In genomic region chr19:49640113-49640898, GRCh38 we compare ENCODE assay signal across 8 cellular contexts. TPM values are rescaled to one million over a fixed set of nuclear protein-coding genes. Genes with fewer than 3 reads are reported as not detected.
DNase-seq lines count a peak whose midpoint lies in the region; ATAC-seq and TF ChIP-seq lines count a peak whose summit lies in the region.

TSS of gene RRAS (minus strand) at chr19:49640143. CDS start at chr19:49640098, 45 bp downstream.

- H3K4me3 ChIP-seq in dorsolateral prefrontal cortex (peak within 1 kb of the TSS; percentile 55 to 100 (median 97)), liver (ENCODE audit: low read depth in 1 of 3, low read length in 3 of 3) (peak within 1 kb of the TSS; percentile 50 to 64 (median 52))

- H3K27ac ChIP-seq in dorsolateral prefrontal cortex, result peak within 1 kb of the TSS; percentile 60 to 99 (median 94)
- peak within 1 kb of the TSS; percentile 93 to 98 for H3K27ac ChIP-seq in liver (ENCODE audit: low read depth in 1 of 2, low read length in 2 of 2)

- no peaks in the 10 kb centered on the region for H3K9me3 ChIP-seq in liver (ENCODE audit: control insufficient read depth in 4 of 4, low read length in 3 of 4)

- WGBS in liver, result under 1% methylated on average over 51 of the region's 51 CpGs

- peak in 1 of 2 donors; percentile 37 for TF ChIP-seq RAD21 in liver (IDR thresholded peaks at IDR 0.05)

- POLR2A ChIA-PET in activated CD4-positive, alpha-beta memory T cell treated with anti-CD3 and anti-CD28 coated beads for 36 hours (lab: Charles Lee), result interaction anchor here (0.5 to 3.4 kb wide), 12 partner anchors 25 to 257 kb away, joined by 3 to 48 read pairs (median 6); partner anchors contain the start of genes AP2A1, BCL2L12, FUZ and IL4I1

- CTCF ChIA-PET in activated CD4-positive, alpha-beta memory T cell treated with anti-CD3 and anti-CD28 coated beads for 36 hours (lab: Charles Lee), result interaction anchor here (0.7 to 1.6 kb wide), 9 partner anchors 24 to 94 kb away, joined by 3 to 7 read pairs (median 5); partner anchors contain the start of genes PRMT1 and PRR12

- H3K9me3 Mint-ChIP-seq in CD14-positive monocyte, result peaks cover 0 to 2% (median 0%) of the 10 kb centered on the region in 7 donors
- H3K9me3 Mint-ChIP-seq in activated CD4-positive, alpha-beta memory T cell treated with anti-CD3 and anti-CD28 coated beads for 36 hours, result no peaks in the 10 kb centered on the region

- intact Hi-C loops in CD14-positive monocyte (cut with micrococcal nuclease) (loop anchor here (2.0 to 5.0 kb wide), 5 partner anchors 37 to 236 kb away; partner anchors contain the start of genes AKT1S1 (in 1 of the 2), AP2A1 (in 1 of the 2), PRMT1 (in 1 of the 2) and PRR12 (in 1 of the 2)), dorsolateral prefrontal cortex (cut with DNase I) (loop anchor here (2.0 to 10.0 kb wide), 5 partner anchors 37 to 153 kb away; partner anchors contain the start of genes PRMT1 (in 1 of the 2), PRR12 (in 1 of the 2), RPL13A (in 1 of the 2) and RPS11 (in 1 of the 2))
- intact Hi-C loops in activated CD4-positive, alpha-beta memory T cell treated with anti-CD3 and anti-CD28 coated beads for 36 hours (cut with micrococcal nuclease), result loop anchor here (1.0 to 2.0 kb wide), 8 partner anchors 24 to 226 kb away; partner anchors contain the start of genes AP2A1, NOSIP, PNKP and PTOV1

- peaks cover 51% of the 10 kb centered on the region for H3K4me1 Mint-ChIP-seq in CD14-positive monocyte
- H3K4me1 Mint-ChIP-seq in activated CD4-positive, alpha-beta memory T cell treated with anti-CD3 and anti-CD28 coated beads for 36 hours (ENCODE audit: low read depth), result peaks cover 50% of the 10 kb centered on the region

- H3K4me3 Mint-ChIP-seq in CD14-positive monocyte, result peak within 1 kb of the TSS; percentile 95 to 99
- H3K4me3 Mint-ChIP-seq in activated CD4-positive, alpha-beta memory T cell treated with anti-CD3 and anti-CD28 coated beads for 36 hours, result peak within 1 kb of the TSS; percentile 99

- ATAC-seq in GM19397 (IDR thresholded peaks at IDR 0.05; ENCODE audit: unreplicated experiment) (peak; percentile 48), HG03571 (IDR thresholded peaks at IDR 0.05; ENCODE audit: unreplicated experiment) (peak; percentile 60)

- H3K4me1 ChIP-seq in liver (ENCODE audit: control insufficient read depth in 4 of 4, insufficient read depth in 4 of 4, low read length in 3 of 4), result peaks cover 4 to 30% (median 17%) of the 10 kb centered on the region in 4 donors

- H3K9ac ChIP-seq in liver (ENCODE audit: low read depth in 1 of 2, low read length in 2 of 2), result peak within 1 kb of the TSS; percentile 77 to 82

- DNase-seq in CD14-positive monocyte (ENCODE audit: low spot score) (peak; percentile 100), NCI-H82 (lab: John Stamatoyannopoulos, UW) (peak; percentile 100), dorsolateral prefrontal cortex (peak; percentile 97 to 100 (median 100))
- peak; percentile 100 for DNase-seq in activated CD4-positive, alpha-beta memory T cell treated with anti-CD3 and anti-CD28 coated beads for 36 hours
- DNase-seq in stimulated activated CD4-positive, alpha-beta T cell treated with anti-CD3 and anti-CD28 coated beads, Interleukin-4, amount 100 ng/mL, for 24 hours, result peak; percentile 100

- TF ChIP-seq CTCF in CD14-positive monocyte (IDR thresholded peaks at IDR 0.05), result no peak
- peak in 16 of 56 donors; percentile 5 to 32 (median 14) for TF ChIP-seq CTCF in dorsolateral prefrontal cortex (IDR thresholded peaks at IDR 0.05 in 54 of 56, conservative IDR thresholded peaks at IDR 0.05 in 2 of 56; ENCODE audit: low read depth in 1 of 56, partially characterized antibody in 56 of 56)
- no peak for TF ChIP-seq CTCF in liver (IDR thresholded peaks at IDR 0.05; ENCODE audit: low read depth, low read length, missing input control)

- peaks cover 0 to 2% (median 0%) of the 10 kb centered on the region in 4 donors for H3K36me3 ChIP-seq in liver (ENCODE audit: control insufficient read depth in 4 of 4, insufficient read depth in 3 of 4, low read depth in 1 of 4, low read length in 3 of 4)

- H3K36me3 Mint-ChIP-seq in CD14-positive monocyte, result peaks cover 4 to 12% of the 10 kb centered on the region in 2 donors
- peaks cover 8% of the 10 kb centered on the region for H3K36me3 Mint-ChIP-seq in activated CD4-positive, alpha-beta memory T cell treated with anti-CD3 and anti-CD28 coated beads for 36 hours

- no peaks in the 10 kb centered on the region for H3K27me3 ChIP-seq in dorsolateral prefrontal cortex
- no peaks in the 10 kb centered on the region for H3K27me3 ChIP-seq in liver (ENCODE audit: control insufficient read depth in 4 of 4, insufficient read depth in 4 of 4, low read length in 3 of 4)

- H3K27ac Mint-ChIP-seq in CD14-positive monocyte, result peak within 1 kb of the TSS; percentile 99 to 100 (median 100)
- H3K27ac Mint-ChIP-seq in activated CD4-positive, alpha-beta memory T cell treated with anti-CD3 and anti-CD28 coated beads for 36 hours, result peak within 1 kb of the TSS; percentile 100

- H3K27me3 Mint-ChIP-seq in CD14-positive monocyte (ENCODE audit: low read depth in 3 of 3), result peaks cover 3 to 19% (median 13%) of the 10 kb centered on the region in 3 donors
- no peaks in the 10 kb centered on the region for H3K27me3 Mint-ChIP-seq in activated CD4-positive, alpha-beta memory T cell treated with anti-CD3 and anti-CD28 coated beads for 36 hours

TF ChIP-seq in liver, 16 proteins besides CTCF, POLR2A, EP300 and RAD21:
- peak; percentile 56 for TF ChIP-seq FOXA1 (IDR thresholded peaks at IDR 0.05)
- no peak for TF ChIP-seq ATF3 (IDR thresholded peaks at IDR 0.05)
- peak; percentile 88 for TF ChIP-seq NR2F2 (IDR thresholded peaks at IDR 0.05)
- TF ChIP-seq GABPA (IDR thresholded peaks at IDR 0.05 in 1 of 2, conservative IDR thresholded peaks at IDR 0.05 in 1 of 2), result peak; percentile 70 to 87
- peak; percentile 34 for TF ChIP-seq ZBTB33 (IDR thresholded peaks at IDR 0.05)
- peak in 1 of 2 donors; percentile 53 for TF ChIP-seq EGR1 (IDR thresholded peaks at IDR 0.05; ENCODE audit: low read depth in 2 of 2)
- peak; percentile 82 for TF ChIP-seq TAF1 (conservative IDR thresholded peaks at IDR 0.05)
- peak; percentile 78 for TF ChIP-seq MAX (IDR thresholded peaks at IDR 0.05)
- TF ChIP-seq RXRA (IDR thresholded peaks at IDR 0.05), result peak; percentile 65 to 74
- TF ChIP-seq JUND (IDR thresholded peaks at IDR 0.05), result peak; percentile 82 to 91
- peak; percentile 24 for TF ChIP-seq HNF4G (IDR thresholded peaks at IDR 0.05)
- TF ChIP-seq REST (IDR thresholded peaks at IDR 0.05), result peak; percentile 68
- TF ChIP-seq FOXA2 (IDR thresholded peaks at IDR 0.05), result peak; percentile 73
- TF ChIP-seq YY1 (IDR thresholded peaks at IDR 0.05), result peak; percentile 83
- peak; percentile 56 to 62 for TF ChIP-seq HNF4A (conservative IDR thresholded peaks at IDR 0.05)
- peak; percentile 97 for TF ChIP-seq SP1 (IDR thresholded peaks at IDR 0.05)
TF ChIP-seq in liver: peak in this region for 15.

RNA-seq across cellular contexts. Expression of gene RRAS, which starts in this region (rescaled TPM):
- polyA plus RNA-seq in CD14-positive monocyte, result 10 to 100 TPM; 80.0 to 91.7 TPM
- 10 to 100 TPM; 12.2 to 14.4 TPM for total RNA-seq in activated CD4-positive, alpha-beta memory T cell treated with anti-CD3 and anti-CD28 coated beads for 36 hours
- 10 to 100 TPM in 95 of 120 experiments, 1 to 10 TPM in 25; 5.4 to 32.8 (median 12.9) TPM for total RNA-seq in dorsolateral prefrontal cortex
- 1 to 10 TPM; 4.1 to 5.7 TPM for total RNA-seq in liver
- polyA plus RNA-seq in liver, result 10 to 100 TPM; 16.5 to 18.5 TPM

Comparison
In these comparisons a context has a peak if more than half of its experiments do, and no peak if none do; other contexts are left out.
1. Peak in every context shown above with its lines: DNase-seq, ATAC-seq, H3K4me3 ChIP-seq and H3K27ac ChIP-seq.
2. RNA of gene RRAS (polyA plus RNA-seq): 80.0 to 91.7 TPM in CD14-positive monocyte; 16.5 to 18.5 TPM in liver; every median in the first group is over 4 times any median in the second.